20 cellular contexts compared by ENCODE assay signal in genomic region chr7:140289804-140290203, GRCh38.
"Had no signal": no experiment of that assay in that cellular context is flagged by ENCODE, and none has a peak within 500 bp of the region (broad histone marks: within the 10 kb centered on the region; RNA-seq: fewer than 3 reads in every experiment).

No MANE protein-coding gene starts in this region.

- H3K4me1 ChIP-seq: SJSA1 had no signal

- H3K4me3 ChIP-seq: SJSA1, SK-N-MC had no signal

- FAIRE-seq: RCC 7860 had no signal

- H3K27me3 ChIP-seq: SJSA1 had no signal

- DNase-seq: Karpas-422, KG1, MM.1S, NCI-H1092 treated with DMSO at 0.1 percent for 48 hours, NCI-H1436 treated with DMSO at 0.1 percent for 48 hours, NCI-H1694, NCI-H187 treated with DMSO at 0.1 percent for 48 hours, NCI-H2081 treated with DMSO at 0.1 percent for 48 hours, NCI-H2171, NCI-H226, NCI-H446, NCI-H510A, NCI-H69, NCI-H774, Right ventricle myocardium superior, RPMI8226, SIG-M5 had no signal

- H3K27ac ChIP-seq: SJSA1, SK-N-MC had no signal

- H3K36me3 ChIP-seq: SJSA1 had no signal

- H3K9me3 ChIP-seq: SJSA1 had no signal
